ENCODE assay signal across 7 cellular contexts in genomic region chr1:56576880-56577858, GRCh38. TPM values are rescaled to one million over a fixed set of nuclear protein-coding genes. Genes with fewer than 3 reads are reported as not detected.
DNase-seq lines count a peak whose midpoint lies in the region; ATAC-seq and TF ChIP-seq lines count a peak whose summit lies in the region.

No MANE protein-coding gene starts in this region.

- H3K9me2 ChIP-seq in GM23248 (ENCODE audit: insufficient read depth) (no peaks in the 10 kb centered on the region), PC-9 (ENCODE audit: insufficient read depth) (no peaks in the 10 kb centered on the region)

- H3K36me3 ChIP-seq in GM23248 (ENCODE audit: low read depth) (no peaks in the 10 kb centered on the region), PC-9 (ENCODE audit: low read depth) (no peaks in the 10 kb centered on the region), trophoblast cell (ENCODE audit: control insufficient read depth in 1 of 2, insufficient read depth in 2 of 2, low read length in 2 of 2) (peaks cover 11% of the 10 kb centered on the region in 2 experiments)

- peak overlapping the region; percentile 99 for H2BK5ac ChIP-seq in trophoblast cell (ENCODE audit: low read depth, low read length, poor library complexity)

- H4K12ac ChIP-seq in trophoblast cell (ENCODE audit: low read depth, low read length): no peak overlapping the region

- CTCF ChIA-PET in PC-9 (lab: Charles Lee): interaction anchor here (0.6 to 1.2 kb wide), 6 partner anchors 16 to 1148 kb away, joined by 3 to 6 read pairs (median 3); no protein-coding TSS in a partner anchor

- H4K20me1 ChIP-seq in GM23248 (ENCODE audit: insufficient read depth) (peaks cover 9% of the 10 kb centered on the region; the same call in 1 of the 2 replicates), PC-9 (ENCODE audit: insufficient read depth) (no peaks in the 10 kb centered on the region; the same call in 1 of the 2 replicates)

- peak overlapping the region; percentile 86 for H3K9ac ChIP-seq in GM23248
- H3K9ac ChIP-seq in trophoblast cell (ENCODE audit: low read length): peak overlapping the region; percentile 96

- H3K79me1 ChIP-seq in trophoblast cell (ENCODE audit: low read length): peaks cover 33% of the 10 kb centered on the region

- H3K4me2 ChIP-seq in GM23248 (ENCODE audit: unreplicated experiment): peak overlapping the region; percentile 95
- H3K4me2 ChIP-seq in PC-9: peak overlapping the region; percentile 80
- H3K4me2 ChIP-seq in trophoblast cell (ENCODE audit: low read length): peak overlapping the region; percentile 58

- intact Hi-C loops in PC-9 (cut with micrococcal nuclease; ENCODE audit: unreplicated experiment): loop anchor here (1.0 to 10.0 kb wide), 10 partner anchors 160 to 1292 kb away; no protein-coding TSS in a partner anchor

- H3K4me1 ChIP-seq in GM23248 (ENCODE audit: insufficient read depth) (peaks cover 36% of the 10 kb centered on the region), PC-9 (replicated peaks; ENCODE audit: insufficient read depth) (peaks cover 57% of the 10 kb centered on the region), trophoblast cell (ENCODE audit: control insufficient read depth in 1 of 2, insufficient read depth in 2 of 2, low read length in 2 of 2) (peaks cover 9 to 19% of the 10 kb centered on the region in 2 experiments)

- POLR2A ChIA-PET in PC-9 (lab: Charles Lee; ENCODE audit: unreplicated experiment): interaction anchor here (0.7 kb wide), 1 partner anchor 75 kb away, joined by 8 read pairs; no protein-coding TSS in a partner anchor

- H3F3A ChIP-seq in GM23248 (ENCODE audit: insufficient read depth) (peaks cover 22% of the 10 kb centered on the region; the same call in 1 of the 2 replicates), PC-9 (ENCODE audit: insufficient read depth, low read depth) (peaks cover 13% of the 10 kb centered on the region; the same call in 1 of the 2 replicates)

- H3K18ac ChIP-seq in trophoblast cell (ENCODE audit: low read length): peak overlapping the region; percentile 80

- WGBS in GM23248 (ENCODE audit: low coverage in 1 of 2, low lambda C conversion rate in 2 of 2, missing lambda C conversion rate in 2 of 2), 2 experiments: 1 to 10% methylated on average over 4 of the region's 4 CpGs
- WGBS in trophoblast cell (ENCODE audit: extremely low coverage, insufficient coverage, insufficient read length): no CpG with 5 or more reads among the region's 4 CpGs

- peak overlapping the region; percentile 89 for H3K4me3 ChIP-seq in GM23248
- peak overlapping the region; percentile 87 for H3K4me3 ChIP-seq in PC-9
- peak overlapping the region; percentile 79 to 99 for H3K4me3 ChIP-seq in foreskin fibroblast (ENCODE audit: low read depth in 1 of 2, low read length in 2 of 2)
- peak overlapping the region; percentile 94 for H3K4me3 ChIP-seq in trophoblast cell (ENCODE audit: low read depth, low read length)

- TF ChIP-seq CTCF in PC-9 (conservative IDR thresholded peaks at IDR 0.05): peak; percentile 61; the same call in 1 of the 2 replicates
- peak; percentile 25 for TF ChIP-seq CTCF in foreskin fibroblast (IDR thresholded peaks at IDR 0.05; ENCODE audit: low read depth, low read length)

- no peak overlapping the region for H2AK5ac ChIP-seq in trophoblast cell (ENCODE audit: low read length)

- DNase-seq in GM23248: peak; percentile 64
- DNase-seq in PC-9: peak in 1 of 2 experiments; percentile 18
- DNase-seq in foreskin fibroblast: peak in 1 of 2 donors; percentile 60
- peak in 1 of 2 donors; percentile 37 for DNase-seq in trophoblast cell
- DNase-seq in stimulated activated naive CD4-positive, alpha-beta T cell (lab: John Stamatoyannopoulos, UW): no peak
- DNase-seq in mesenteric fat pad (ENCODE audit: low spot score): no peak

- H3K79me2 ChIP-seq in GM23248 (ENCODE audit: insufficient read depth) (peaks cover 69% of the 10 kb centered on the region), PC-9 (ENCODE audit: low read depth) (peaks cover 70% of the 10 kb centered on the region), trophoblast cell (ENCODE audit: control insufficient read depth, insufficient read depth, low read length, poor library complexity) (peaks cover 38% of the 10 kb centered on the region)

- ATAC-seq in HG02852 (IDR thresholded peaks at IDR 0.05; ENCODE audit: unreplicated experiment): no peak

- no TSS peak for BruUV-seq in PC-9 (replicated peaks; lab: Mats Ljungman, UMichigan)

- H4K8ac ChIP-seq in trophoblast cell (ENCODE audit: low read depth, low read length): peak overlapping the region; percentile 96

- H3K27me3 ChIP-seq in GM23248 (replicated peaks; ENCODE audit: insufficient read depth): no peaks in the 10 kb centered on the region
- no peaks in the 10 kb centered on the region for H3K27me3 ChIP-seq in PC-9 (ENCODE audit: insufficient read depth, low read depth)
- no peaks in the 10 kb centered on the region for H3K27me3 ChIP-seq in trophoblast cell (ENCODE audit: insufficient read depth, low read length)

- peak overlapping the region; percentile 96 for H4K91ac ChIP-seq in trophoblast cell (ENCODE audit: low read depth, low read length)

- peak overlapping the region; percentile 97 for H3K4ac ChIP-seq in trophoblast cell (ENCODE audit: low read depth, low read length)

- H2AFZ ChIP-seq in GM23248: peak overlapping the region; percentile 22; the same call in 1 of the 2 replicates
- peak overlapping the region; percentile 14; the same call in 1 of the 2 replicates for H2AFZ ChIP-seq in PC-9
- no peak overlapping the region for H2AFZ ChIP-seq in trophoblast cell (ENCODE audit: insufficient read depth, low read length, poor library complexity)

- H3K23ac ChIP-seq in trophoblast cell (ENCODE audit: low read length): no peak overlapping the region

- in situ Hi-C loops in GM23248 (cut with MboI): loop anchor here (25.0 kb wide), 2 partner anchors 865 to 1440 kb away; no protein-coding TSS in a partner anchor

- H3K14ac ChIP-seq in trophoblast cell (ENCODE audit: low read length): peak overlapping the region; percentile 100

- H3K27ac ChIP-seq in GM23248 (peak overlapping the region; percentile 14; the same call in 1 of the 2 replicates), PC-9 (peak overlapping the region; percentile 57; the same call in 1 of the 2 replicates), trophoblast cell (ENCODE audit: low read depth, low read length) (peak overlapping the region; percentile 95)

- H2BK120ac ChIP-seq in trophoblast cell (ENCODE audit: insufficient read depth, low read length, poor library complexity): peak overlapping the region; percentile 95

- no peak overlapping the region for H2BK12ac ChIP-seq in trophoblast cell (ENCODE audit: low read length)

- no peaks in the 10 kb centered on the region for H3K9me3 ChIP-seq in GM23248 (ENCODE audit: low read depth)
- H3K9me3 ChIP-seq in PC-9 (ENCODE audit: insufficient read depth, low read depth): no peaks in the 10 kb centered on the region
- no peaks in the 10 kb centered on the region for H3K9me3 ChIP-seq in trophoblast cell (ENCODE audit: insufficient read depth, low read depth, low read length)

RNA-seq across cellular contexts. Expression of gene PLPP3, which starts 2.2 kb away (rescaled TPM):
- total RNA-seq in GM23248 (2014; rRNA removed; shearing (Covaris generic)): 156 and 159 TPM in 2 replicates
- 79.5 and 80.1 TPM in 2 replicates for polyA plus RNA-seq in GM23248 (2016; fragmentation: Nextera tagmentation; extraction: Ambion mirVana)
- total RNA-seq in PC-9 (2021) (16.5 and 22.4 TPM in 2 replicates), mesenteric fat pad (112 TPM)
- 289 and 308 TPM in 2 replicates for polyA plus RNA-seq in trophoblast cell (2013)

Comparison
In these comparisons a context has a peak if more than half of its experiments do, and no peak if none do; other contexts are left out.
1. H3K27ac ChIP-seq: peak in every context shown above with its lines; median percentile 95 in trophoblast cell; 57 in PC-9; 14 in GM23248.